In the genomic region with DNA sequence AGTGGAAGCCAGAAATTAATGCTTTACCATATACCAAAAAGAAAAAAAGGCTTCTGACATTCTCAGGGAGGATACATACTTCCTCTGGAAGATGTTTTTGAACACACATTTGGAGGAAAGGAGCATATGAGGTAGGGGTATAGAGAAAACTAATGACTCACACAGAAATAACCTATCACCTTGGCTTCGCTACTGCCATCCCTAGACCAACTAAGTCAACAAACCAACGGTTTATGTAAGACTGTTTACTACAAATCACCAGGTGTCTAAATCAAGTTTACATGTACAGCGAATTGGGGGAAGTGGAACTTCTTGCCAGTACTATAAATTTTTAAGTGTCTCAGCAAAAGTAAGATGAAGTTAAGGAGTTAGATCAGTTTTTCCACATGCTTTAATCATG, we compare ENCODE assay signal across 15 cellular contexts.
"Had no signal": no experiment of that assay in that cellular context is flagged by ENCODE, and none has a peak within 500 bp of the region (broad histone marks: within the 10 kb centered on the region; RNA-seq: fewer than 3 reads in every experiment).

No MANE protein-coding gene starts in this region.

- H3K9me3 ChIP-seq: prostate gland, stomach, testis, upper lobe of right lung had no signal

- H3K9me3 Mint-ChIP-seq: activated CD4-positive, alpha-beta memory T cell treated with anti-CD3 and anti-CD28 coated beads for 36 hours; endodermal cell; nephron progenitor cell had no signal

- H3K27ac Mint-ChIP-seq: activated CD4-positive, alpha-beta memory T cell treated with anti-CD3 and anti-CD28 coated beads for 36 hours; endodermal cell; nephron progenitor cell had no signal

- H3K27me3 ChIP-seq: stomach, testis, upper lobe of right lung had no signal

- H3K4me3 Mint-ChIP-seq: activated CD4-positive, alpha-beta memory T cell treated with anti-CD3 and anti-CD28 coated beads for 36 hours; endodermal cell; nephron progenitor cell had no signal

- H3K27ac ChIP-seq: prostate gland, SK-N-MC, testis, upper lobe of right lung had no signal

- H3K4me1 ChIP-seq: prostate gland, testis, upper lobe of right lung had no signal

- H3K4me3 ChIP-seq: prostate gland, SK-N-MC, stomach, testis, upper lobe of right lung had no signal

- ATAC-seq: right cardiac atrium, upper lobe of right lung had no signal

- H3K27me3 Mint-ChIP-seq: activated CD4-positive, alpha-beta memory T cell treated with anti-CD3 and anti-CD28 coated beads for 36 hours had no signal

- DNase-seq: activated CD4-positive, alpha-beta memory T cell treated with anti-CD3 and anti-CD28 coated beads for 36 hours; endodermal cell; islet precursor cell; mesendoderm; nephron progenitor cell; occipital lobe; right cardiac atrium; small intestine; stimulated activated CD4-positive, alpha-beta T cell treated with anti-CD3 and anti-CD28 coated beads, Interleukin-4, amount 100 ng/mL, for 4 hours; stimulated activated CD8-positive, alpha-beta memory T cell treated with anti-CD3 and anti-CD28 coated beads, Interleukin-4, amount 100 ng/mL, for 48 hours; stomach; testis; upper lobe of right lung had no signal
